Comparison of ENCODE assay signal across 1 cellular context in genomic region chr3:44321335-44321734, GRCh38.
TF ChIP-seq lines count a peak whose summit lies in the region.

No MANE protein-coding gene starts in this region.

TF ChIP-seq in HepG2, 621 proteins besides CTCF, POLR2A, EP300 and RAD21 (continued from another document and continues in another):
- TF ChIP-seq BATF2 (CRISPR knock-in tag; IDR thresholded peaks at IDR 0.05), result no peak
- no peak for TF ChIP-seq PLRG1 (conservative IDR thresholded peaks at IDR 0.05)
- TF ChIP-seq ZNF616 (CRISPR knock-in tag; IDR thresholded peaks at IDR 0.05; ENCODE audit: low read depth), result no peak
- peak; percentile 60 for TF ChIP-seq NFE2L2 (IDR thresholded peaks at IDR 0.05; ENCODE audit: low read length)
- TF ChIP-seq IKZF5 (CRISPR knock-in tag; IDR thresholded peaks at IDR 0.05), result peak; percentile 73; the same call in 1 of the 2 replicates
- no peak for TF ChIP-seq HCFC1 (IDR thresholded peaks at IDR 0.05; ENCODE audit: low read depth, low read length)
- no peak for TF ChIP-seq ZZZ3 (CRISPR knock-in tag; IDR thresholded peaks at IDR 0.05; ENCODE audit: borderline replicate concordance)
- no peak for TF ChIP-seq NRL (CRISPR knock-in tag; IDR thresholded peaks at IDR 0.05; ENCODE audit: borderline replicate concordance)
- peak; percentile 94 for TF ChIP-seq ZEB1 (IDR thresholded peaks at IDR 0.05; ENCODE audit: insufficient replicate concordance, low read depth)
- TF ChIP-seq HMGXB4 (CRISPR knock-in tag; IDR thresholded peaks at IDR 0.05; ENCODE audit: borderline replicate concordance in 1 of 2, low read depth in 1 of 2), result no peak; a peak in 1 of 4 replicates
- TF ChIP-seq PBX2 (CRISPR knock-in tag; IDR thresholded peaks at IDR 0.05), result no peak
- no peak for TF ChIP-seq ZBTB14 (CRISPR knock-in tag; IDR thresholded peaks at IDR 0.05)
- TF ChIP-seq ZNF644 (CRISPR knock-in tag; IDR thresholded peaks at IDR 0.05; ENCODE audit: low read depth), result peak; percentile 97
- no peak for TF ChIP-seq YEATS4 (CRISPR knock-in tag; IDR thresholded peaks at IDR 0.05; ENCODE audit: borderline replicate concordance)
- peak; percentile 69; the same call in 1 of the 2 replicates for TF ChIP-seq ZNF878 (CRISPR knock-in tag; IDR thresholded peaks at IDR 0.05)
- TF ChIP-seq TCF7 (IDR thresholded peaks at IDR 0.05; ENCODE audit: low read depth), result peak; percentile 90
- no peak for TF ChIP-seq ZNF670 (CRISPR knock-in tag; IDR thresholded peaks at IDR 0.05; ENCODE audit: borderline replicate concordance)
- peak; percentile 59; the same call in 1 of the 2 replicates for TF ChIP-seq JUNB (CRISPR knock-in tag; IDR thresholded peaks at IDR 0.05; ENCODE audit: borderline replicate concordance)
- TF ChIP-seq ZNF414 (CRISPR knock-in tag; IDR thresholded peaks at IDR 0.05), result no peak
- no peak for TF ChIP-seq ZNF577 (CRISPR knock-in tag; IDR thresholded peaks at IDR 0.05; ENCODE audit: borderline replicate concordance, low read depth)
- no peak for TF ChIP-seq RARG (CRISPR knock-in tag; IDR thresholded peaks at IDR 0.05; ENCODE audit: low read depth)
- TF ChIP-seq PCBP1 (IDR thresholded peaks at IDR 0.05; ENCODE audit: borderline replicate concordance, low read depth, low read length), result no peak
- TF ChIP-seq ZNF562 (CRISPR knock-in tag; IDR thresholded peaks at IDR 0.05; ENCODE audit: borderline replicate concordance), result no peak
- no peak for TF ChIP-seq ZNF136 (CRISPR knock-in tag; IDR thresholded peaks at IDR 0.05; ENCODE audit: low read depth)
- no peak for TF ChIP-seq ATRX (CRISPR knock-in tag; IDR thresholded peaks at IDR 0.05; ENCODE audit: borderline replicate concordance)
- no peak for TF ChIP-seq ZMAT3 (CRISPR knock-in tag; conservative IDR thresholded peaks at IDR 0.05)
- no peak for TF ChIP-seq NKX3-1 (CRISPR knock-in tag; IDR thresholded peaks at IDR 0.05)
- TF ChIP-seq ZNF503 (CRISPR knock-in tag; IDR thresholded peaks at IDR 0.05), result peak; percentile 95
- TF ChIP-seq ZFP1 (CRISPR knock-in tag; IDR thresholded peaks at IDR 0.05), result no peak
- TF ChIP-seq ZUFSP (CRISPR knock-in tag; IDR thresholded peaks at IDR 0.05; ENCODE audit: borderline replicate concordance), result no peak
- peak; percentile 87; the same call in 1 of the 2 replicates for TF ChIP-seq THRA (CRISPR knock-in tag; IDR thresholded peaks at IDR 0.05; ENCODE audit: borderline replicate concordance)
- TF ChIP-seq GLMP (CRISPR knock-in tag; IDR thresholded peaks at IDR 0.05; ENCODE audit: borderline replicate concordance), result no peak
- no peak for TF ChIP-seq CBX1 (IDR thresholded peaks at IDR 0.05; ENCODE audit: low read depth)
- no peak for TF ChIP-seq ZNF724P (CRISPR knock-in tag; IDR thresholded peaks at IDR 0.05; ENCODE audit: borderline replicate concordance)
- TF ChIP-seq ZNF773 (CRISPR knock-in tag; IDR thresholded peaks at IDR 0.05; ENCODE audit: borderline replicate concordance), result no peak
- TF ChIP-seq NCOA2 (CRISPR knock-in tag; IDR thresholded peaks at IDR 0.05), result peak; percentile 90
- no peak for TF ChIP-seq ZSCAN12 (CRISPR knock-in tag; IDR thresholded peaks at IDR 0.05)
- TF ChIP-seq WIZ (CRISPR knock-in tag; IDR thresholded peaks at IDR 0.05), result no peak
- no peak for TF ChIP-seq ZNF740 (CRISPR knock-in tag; IDR thresholded peaks at IDR 0.05)
- no peak for TF ChIP-seq STAT5B (CRISPR knock-in tag; IDR thresholded peaks at IDR 0.05)
- no peak for TF ChIP-seq HOXA3 (CRISPR knock-in tag; IDR thresholded peaks at IDR 0.05)
- no peak for TF ChIP-seq ZNF24 (IDR thresholded peaks at IDR 0.05)
- no peak for TF ChIP-seq ZNF776 (CRISPR knock-in tag; IDR thresholded peaks at IDR 0.05)
- no peak for TF ChIP-seq XBP1 (CRISPR knock-in tag; IDR thresholded peaks at IDR 0.05)
- TF ChIP-seq AKNA (CRISPR knock-in tag; IDR thresholded peaks at IDR 0.05; ENCODE audit: borderline replicate concordance), result no peak
- TF ChIP-seq MZF1 (CRISPR knock-in tag; IDR thresholded peaks at IDR 0.05; ENCODE audit: borderline replicate concordance), result no peak
- no peak for TF ChIP-seq NFYB (CRISPR knock-in tag; IDR thresholded peaks at IDR 0.05)
